21 cellular contexts compared by ENCODE assay signal in the genomic region with DNA sequence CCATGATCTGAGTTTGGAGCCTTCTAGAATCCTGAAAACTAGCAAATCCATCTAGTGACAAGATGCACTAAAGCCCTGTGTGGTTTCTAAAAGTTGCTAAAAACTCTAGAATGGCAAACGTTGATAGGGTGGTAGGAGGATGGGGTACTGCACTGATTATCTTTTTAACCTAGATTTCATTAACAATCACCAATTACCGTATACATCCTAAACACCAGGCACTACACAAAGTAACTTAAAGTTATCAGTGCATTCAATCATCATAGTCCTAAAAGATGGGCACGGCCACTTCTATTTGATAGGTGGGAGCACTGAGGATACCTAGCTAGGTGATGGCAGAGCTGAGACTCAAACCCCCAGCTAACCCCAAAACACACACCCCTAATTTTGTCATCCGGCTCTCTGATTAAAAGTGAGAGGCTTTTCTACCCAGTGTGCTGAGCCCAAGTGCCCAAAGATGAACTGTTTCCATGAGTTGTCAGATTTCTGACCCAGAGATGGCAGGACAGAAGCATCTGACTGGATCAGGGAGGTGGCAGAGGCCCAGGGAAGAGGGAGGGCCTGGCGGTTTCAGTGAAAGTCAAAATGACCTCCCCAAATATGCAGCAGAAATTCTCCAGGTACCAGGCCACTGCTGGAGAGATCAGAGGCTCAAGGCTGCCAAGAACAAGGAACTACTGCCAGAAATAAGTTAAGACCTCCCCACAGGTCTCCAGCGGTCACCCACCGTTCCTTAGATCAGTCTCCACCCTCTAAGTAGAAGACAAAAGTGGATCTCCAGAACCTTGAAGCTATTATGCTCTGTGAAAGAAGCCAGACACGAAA.
A peak's percentile ranks its signal among the peaks of the same experiment; 100 is the strongest.
DNase-seq lines count a peak whose midpoint lies in the region; ATAC-seq, FAIRE-seq and TF ChIP-seq lines count a peak whose summit lies in the region.
"Had no signal": no experiment of that assay in that cellular context is flagged by ENCODE, and none has a peak within 500 bp of the region (broad histone marks: within the 10 kb centered on the region; RNA-seq: fewer than 3 reads in every experiment).

No MANE protein-coding gene starts in this region.

- H3K36me3 Mint-ChIP-seq in nephron progenitor cell (ENCODE audit: low read depth), result no peaks in the 10 kb centered on the region

- in situ Hi-C loops in HepG2 (cut with HindIII; ENCODE audit: extremely low pct_ligation_motif_present, low pct_unique_long_range_greater_than_20kb) (loop anchor here (5.0 kb wide), 1 partner anchor 395 kb away; the partner anchor contains the start of gene SOX9), K562 (cut with MboI) (no loop called here)

- TF ChIP-seq POLR2A in HepG2 (IDR thresholded peaks at IDR 0.05; ENCODE audit: insufficient read depth in 1 of 2, low read depth in 2 of 2, low read length in 2 of 2), result no peak
- TF ChIP-seq POLR2A in right lobe of liver (IDR thresholded peaks at IDR 0.05), result no peak
- no peak for TF ChIP-seq POLR2A in K562 (conservative IDR thresholded peaks at IDR 0.05)
- TF ChIP-seq POLR2A in erythroblast (IDR thresholded peaks at IDR 0.05; ENCODE audit: low read length), result no peak

- H3K9me1 ChIP-seq in K562 (ENCODE audit: control insufficient read depth, insufficient read depth, low read length), result peaks cover 2% of the 10 kb centered on the region

- 85% methylated on average over 8 of the region's 8 CpGs for WGBS in HepG2 (ENCODE audit: low lambda C conversion rate)
- WGBS in right lobe of liver (ENCODE audit: insufficient coverage, low coverage, low lambda C conversion rate, missing lambda C conversion rate), result 56% methylated on average over 7 of the region's 8 CpGs
- WGBS in K562 (ENCODE audit: insufficient coverage, low coverage, missing lambda C conversion rate), result 0% methylated on average over 8 of the region's 8 CpGs

- H2AFZ ChIP-seq in HepG2 (ENCODE audit: low read length), result no peak overlapping the region
- H2AFZ ChIP-seq in K562 (ENCODE audit: low read depth, low read length), result no peak overlapping the region

- TF ChIP-seq EP300 in HepG2 (IDR thresholded peaks at IDR 0.05; ENCODE audit: low read depth in 2 of 2, low read length in 2 of 2) (no peak), HepG2 (CRISPR knock-in tag; IDR thresholded peaks at IDR 0.05; ENCODE audit: borderline replicate concordance) (no peak), K562 (IDR thresholded peaks at IDR 0.05; ENCODE audit: low read length) (no peak)

- no TSS peak for BruUV-seq in HepG2 (replicated peaks; lab: Mats Ljungman, UMichigan)
- no TSS peak for BruUV-seq in K562 (replicated peaks; lab: Mats Ljungman, UMichigan)

- CTCF ChIA-PET in HepG2 (lab: Yijun Ruan, JAX; ENCODE audit: low intra/inter-chr PET ratio, low total read pairs), result no interaction called here
- CTCF ChIA-PET in K562 (lab: Yijun Ruan, JAX; ENCODE audit: low intra/inter-chr PET ratio), result no interaction called here

- POLR2A ChIA-PET in HepG2 (lab: Yijun Ruan, JAX) (interaction anchor here (0.9 to 1.7 kb wide), 2 partner anchors 16 to 52 kb away, joined by 3 read pairs; no protein-coding TSS in a partner anchor), K562 (lab: Yijun Ruan, JAX) (no interaction called here)

- H3K4me3 ChIP-seq in HepG2 (replicated peaks in 1 of 3; ENCODE audit: insufficient read depth in 1 of 3, low read depth in 2 of 3, low read length in 3 of 3) (no peak overlapping the region), right lobe of liver (no peak overlapping the region), K562 (no peak overlapping the region)
- H3K4me3 ChIP-seq: adrenal gland, tibial nerve had no signal

- no peak overlapping the region; the same call in 1 of the 2 replicates for H3K4me2 ChIP-seq in HepG2 (ENCODE audit: low read depth, low read length)
- no peak overlapping the region for H3K4me2 ChIP-seq in K562 (ENCODE audit: insufficient read depth, low read length)

- peak overlapping the region; percentile 70 for H3K27ac Mint-ChIP-seq in nephron progenitor cell
- H3K27ac Mint-ChIP-seq: effector memory CD8-positive, alpha-beta T cell had no signal

- peaks cover 68% of the 10 kb centered on the region for H3K4me1 Mint-ChIP-seq in nephron progenitor cell

- TF ChIP-seq CTCF in HepG2 (CRISPR knock-in tag; IDR thresholded peaks at IDR 0.05) (no peak), right lobe of liver (IDR thresholded peaks at IDR 0.05) (no peak), K562 (IDR thresholded peaks at IDR 0.05 in 2 of 3, conservative IDR thresholded peaks at IDR 0.05 in 1 of 3; ENCODE audit: insufficient read depth in 2 of 3, low read depth in 1 of 3, low read length in 3 of 3) (no peak), nephron progenitor cell (IDR thresholded peaks at IDR 0.05) (no peak)

- TF ChIP-seq RAD21 in HepG2 (CRISPR knock-in tag; IDR thresholded peaks at IDR 0.05), result no peak
- no peak for TF ChIP-seq RAD21 in K562 (CRISPR knock-in tag; conservative IDR thresholded peaks at IDR 0.05 in 1 of 2, IDR thresholded peaks at IDR 0.05 in 1 of 2)

- ATAC-seq in HepG2, result no peak
- ATAC-seq in right lobe of liver, result no peak
- no peak for ATAC-seq in K562
- no peak for ATAC-seq in GM18909 (IDR thresholded peaks at IDR 0.05; ENCODE audit: poor library complexity, unreplicated experiment)
- no peak for ATAC-seq in HG03432 (IDR thresholded peaks at IDR 0.05; ENCODE audit: unreplicated experiment)
- no peak for ATAC-seq in GM21723 (IDR thresholded peaks at IDR 0.05; ENCODE audit: unreplicated experiment)
- ATAC-seq: effector memory CD8-positive, alpha-beta T cell had no signal

- DNase-seq in HepG2 (ENCODE audit: low spot score), result no peak
- no peak for DNase-seq in right lobe of liver
- DNase-seq in K562 (ENCODE audit: extremely low read depth in 1 of 4, low spot score in 3 of 4), result no peak
- no peak for DNase-seq in nephron progenitor cell
- no peak for DNase-seq in erythroblast (lab: John Stamatoyannopoulos, UW)
- DNase-seq: activated CD4-positive, alpha-beta T cell treated with anti-CD3 and anti-CD28 coated beads for 48 hours; activated CD8-positive, alpha-beta memory T cell treated with anti-CD3 and anti-CD28 coated beads, Interleukin-2, amount 50 U/mL, for 4 hours; activated gamma-delta T cell; adrenal gland; cerebellar nuclear complex; effector memory CD8-positive, alpha-beta T cell; GDM1; NCI-H1694 treated with DMSO at 0.1 percent for 48 hours; NCI-H226; stimulated activated naive CD4-positive, alpha-beta T cell had no signal

- H3K9me3 ChIP-seq in HepG2 (ENCODE audit: low read length) (no peaks in the 10 kb centered on the region), right lobe of liver (no peaks in the 10 kb centered on the region), K562 (replicated peaks; ENCODE audit: control insufficient read depth, insufficient read depth, low read depth, low read length) (no peaks in the 10 kb centered on the region)
- H3K9me3 ChIP-seq: adrenal gland, tibial nerve had no signal

- FAIRE-seq in HepG2 (lab: Jason Lieb, UNC) (no peak), K562 (lab: Jason Lieb, UNC) (no peak)
- FAIRE-seq: A204.1, GM12891 had no signal

- H4K20me1 ChIP-seq in HepG2 (ENCODE audit: insufficient read depth, low read length) (peaks cover 16% of the 10 kb centered on the region), K562 (replicated peaks; ENCODE audit: control insufficient read depth, insufficient read depth, low read length) (no peaks in the 10 kb centered on the region)

- peaks cover 7% of the 10 kb centered on the region for H3K27me3 Mint-ChIP-seq in nephron progenitor cell (ENCODE audit: low read depth, poor library complexity)

- H3K4me1 ChIP-seq in HepG2 (ENCODE audit: insufficient read depth, low read length) (peaks cover 75% of the 10 kb centered on the region), right lobe of liver (peaks cover 0 to 20% (median 0%) of the 10 kb centered on the region in 4 donors), K562 (replicated peaks in 1 of 2; ENCODE audit: control insufficient read depth in 2 of 2, insufficient read depth in 2 of 2, low read length in 2 of 2) (no peaks in the 10 kb centered on the region)
- H3K4me1 ChIP-seq: adrenal gland had no signal

- H3K27ac ChIP-seq in HepG2 (ENCODE audit: extremely low read length, insufficient read depth, low read length), result no peak overlapping the region
- no peak overlapping the region for H3K27ac ChIP-seq in right lobe of liver
- H3K27ac ChIP-seq in K562 (ENCODE audit: extremely low read depth, low read depth, low read length), result no peak overlapping the region
- H3K27ac ChIP-seq: adrenal gland had no signal

- H3K9me3 Mint-ChIP-seq in nephron progenitor cell, result no peaks in the 10 kb centered on the region
- H3K9me3 Mint-ChIP-seq: effector memory CD8-positive, alpha-beta T cell had no signal

- peak overlapping the region; percentile 27 for H3K4me3 Mint-ChIP-seq in nephron progenitor cell
- H3K4me3 Mint-ChIP-seq: effector memory CD8-positive, alpha-beta T cell had no signal

- H3K9ac ChIP-seq in HepG2 (ENCODE audit: insufficient read depth, low read depth, low read length) (no peak overlapping the region), K562 (ENCODE audit: insufficient read depth in 1 of 2, low read depth in 2 of 2, low read length in 2 of 2) (no peak overlapping the region)

- intact Hi-C loops in HepG2 (cut with micrococcal nuclease; ENCODE audit: unreplicated experiment) (loop anchor here (2.0 kb wide), 2 partner anchors 95 to 391 kb away; no protein-coding TSS in a partner anchor), right lobe of liver (cut with DNase I) (no loop called here), K562 (cut with micrococcal nuclease) (no loop called here)

- H3K79me2 ChIP-seq in HepG2 (ENCODE audit: insufficient read depth, low read length), result peaks cover 82% of the 10 kb centered on the region
- no peaks in the 10 kb centered on the region for H3K79me2 ChIP-seq in K562 (ENCODE audit: control insufficient read depth, insufficient read depth, low read length)

- H3K27me3 ChIP-seq in HepG2 (ENCODE audit: control insufficient read depth in 1 of 2, insufficient read depth in 2 of 2, low read length in 2 of 2) (no peaks in the 10 kb centered on the region), right lobe of liver (no peaks in the 10 kb centered on the region), K562 (ENCODE audit: control insufficient read depth in 2 of 2, insufficient read depth in 2 of 2, low read length in 2 of 2) (peaks cover 0 to 3% of the 10 kb centered on the region in 2 experiments; a peak in 1 of 5 replicates)
- H3K27me3 ChIP-seq: adrenal gland, tibial nerve had no signal

- no peaks in the 10 kb centered on the region for H3K36me3 ChIP-seq in HepG2 (replicated peaks in 1 of 2; ENCODE audit: control insufficient read depth in 1 of 2, insufficient read depth in 2 of 2, low read length in 2 of 2)
- H3K36me3 ChIP-seq in right lobe of liver, result no peaks in the 10 kb centered on the region
- H3K36me3 ChIP-seq in K562 (ENCODE audit: control insufficient read depth, insufficient read depth, low read length), result no peaks in the 10 kb centered on the region
- H3K36me3 ChIP-seq: adrenal gland, tibial nerve had no signal

TF ChIP-seq in K562, 482 proteins besides CTCF, POLR2A, EP300 and RAD21 (continues in another document):
- no peak for TF ChIP-seq CBX3 (IDR thresholded peaks at IDR 0.05; ENCODE audit: borderline replicate concordance in 1 of 2, low read length in 2 of 2)

Comparison
In these comparisons a context has a peak if more than half of its experiments do, and no peak if none do; other contexts are left out.
1. Of the 241 proteins assayed by ChIP-seq in both HepG2 and K562: peak only in HepG2: ZBTB33; only in K562: none; in both: none; in neither: 240.